1 cellular context compared by ENCODE assay signal in the genomic region with DNA sequence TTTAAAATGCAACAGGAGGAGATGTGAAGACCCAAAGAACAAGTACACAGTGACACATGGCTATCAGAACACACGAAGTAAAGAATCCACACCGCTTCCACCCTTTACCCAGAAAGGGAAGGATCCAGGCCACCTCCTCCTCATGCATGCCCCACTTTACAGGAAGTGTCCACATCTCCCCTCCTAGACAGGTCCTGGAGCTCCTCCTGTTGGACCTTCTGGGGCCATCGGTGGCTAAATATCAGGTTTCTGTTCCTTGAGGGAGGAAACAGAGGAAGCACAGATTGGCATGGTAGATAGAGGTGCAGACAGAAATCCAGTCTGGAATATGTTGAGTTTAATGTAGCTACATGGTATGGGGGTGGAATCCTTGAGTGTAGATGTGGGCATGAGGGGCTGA.
TF ChIP-seq lines count a peak whose summit lies in the region.

No MANE protein-coding gene starts in this region.

TF ChIP-seq in endothelial cell of umbilical vein, 7 proteins besides CTCF, POLR2A, EP300 and RAD21 (continued from another document):
- no peak for TF ChIP-seq JUN (IDR thresholded peaks at IDR 0.05; ENCODE audit: borderline replicate concordance, insufficient read depth, insufficient read length, low read depth)
- TF ChIP-seq MYC (IDR thresholded peaks at IDR 0.05; ENCODE audit: low read depth, low read length): no peak
- TF ChIP-seq, protein P1, sequence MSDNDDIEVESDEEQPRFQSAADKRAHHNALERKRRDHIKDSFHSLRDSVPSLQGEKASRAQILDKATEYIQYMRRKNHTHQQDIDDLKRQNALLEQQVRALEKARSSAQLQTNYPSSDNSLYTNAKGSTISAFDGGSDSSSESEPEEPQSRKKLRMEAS (IDR thresholded peaks at IDR 0.05; ENCODE audit: insufficient read depth, insufficient read length): no peak
